ENCODE assay signal across 8 cellular contexts in genomic region chr11:10930961-10931760, GRCh38.
DNase-seq lines count a peak whose midpoint lies in the region; ATAC-seq, FAIRE-seq and TF ChIP-seq lines count a peak whose summit lies in the region.

No MANE protein-coding gene starts in this region.

- peak overlapping the region; percentile 67 to 76 (median 75) for H3K4me3 ChIP-seq in skeletal muscle tissue (ENCODE audit: low read length in 3 of 3)

- H3K9me3 ChIP-seq in skeletal muscle tissue (ENCODE audit: control insufficient read depth in 3 of 3, low read length in 3 of 3): no peaks in the 10 kb centered on the region

- H3K27me3 Mint-ChIP-seq in WTC11 (ENCODE audit: low read depth): peaks cover 24% of the 10 kb centered on the region
- peaks cover 63% of the 10 kb centered on the region for H3K27me3 Mint-ChIP-seq in central memory CD8-positive, alpha-beta T cell
- peaks cover 17 to 34% (median 27%) of the 10 kb centered on the region in 3 donors for H3K27me3 Mint-ChIP-seq in immature natural killer cell (ENCODE audit: low read depth in 3 of 3)

- H3K27me3 ChIP-seq in skeletal muscle tissue (ENCODE audit: control insufficient read depth in 3 of 3, insufficient read depth in 3 of 3, low read length in 3 of 3): no peaks in the 10 kb centered on the region

- no peaks in the 10 kb centered on the region for H3K36me3 ChIP-seq in skeletal muscle tissue (ENCODE audit: control insufficient read depth in 3 of 3, insufficient read depth in 3 of 3, low read length in 3 of 3)

- H3K9ac ChIP-seq in skeletal muscle tissue (ENCODE audit: low read depth in 1 of 3, low read length in 3 of 3): peak overlapping the region; percentile 71 to 87 (median 79)

- no peak for TF ChIP-seq POLR2A in GM12892 (IDR thresholded peaks at IDR 0.05; ENCODE audit: low read depth, low read length)

- POLR2A ChIA-PET in WTC11 (lab: Charles Lee): interaction anchor here (0.5 to 3.9 kb wide), 8 partner anchors 12 to 404 kb away, joined by 3 to 46 read pairs (median 4); partner anchors contain the start of genes EIF4G2 and ZBED5

- DNase-seq in GM12892 (ENCODE audit: insufficient read length) (peak; percentile 25), NCI-H1694 (lab: John Stamatoyannopoulos, UW) (peak; percentile 59), WTC11 (ENCODE audit: low spot score) (peak; percentile 54), immature natural killer cell (peak; percentile 39 to 48 (median 43))
- no peak for DNase-seq in central memory CD8-positive, alpha-beta T cell (ENCODE audit: low spot score in 2 of 2)

- peaks cover 26% of the 10 kb centered on the region for H3K4me1 Mint-ChIP-seq in WTC11
- H3K4me1 Mint-ChIP-seq in central memory CD8-positive, alpha-beta T cell: peaks cover 14% of the 10 kb centered on the region
- H3K4me1 Mint-ChIP-seq in immature natural killer cell: peaks cover 20 to 23% of the 10 kb centered on the region in 2 donors

- FAIRE-seq in GM12892 (lab: Jason Lieb, UNC): no peak

- CTCF ChIA-PET in WTC11 (lab: Charles Lee): interaction anchor here (0.7 to 3.3 kb wide), 10 partner anchors 19 to 139 kb away, joined by 4 to 15 read pairs (median 6); partner anchors contain the start of genes EIF4G2 and ZBED5

- H3K9me3 Mint-ChIP-seq in WTC11: no peaks in the 10 kb centered on the region
- H3K9me3 Mint-ChIP-seq in central memory CD8-positive, alpha-beta T cell: no peaks in the 10 kb centered on the region
- no peaks in the 10 kb centered on the region for H3K9me3 Mint-ChIP-seq in immature natural killer cell

- ATAC-seq in WTC11 (peak; percentile 40), HG02623 (IDR thresholded peaks at IDR 0.05; ENCODE audit: unreplicated experiment) (no peak), GM19452 (IDR thresholded peaks at IDR 0.05; ENCODE audit: unreplicated experiment) (no peak)
- ATAC-seq in central memory CD8-positive, alpha-beta T cell (replicated peaks; ENCODE audit: extremely low read depth, poor library complexity, severe bottlenecking): peak; percentile 49

- H3K4me3 Mint-ChIP-seq in WTC11: peak overlapping the region; percentile 84
- H3K4me3 Mint-ChIP-seq in central memory CD8-positive, alpha-beta T cell: peak overlapping the region; percentile 77
- H3K4me3 Mint-ChIP-seq in immature natural killer cell: peak overlapping the region; percentile 64 to 84 (median 80)

- peak overlapping the region; percentile 86 for H3K27ac ChIP-seq in skeletal muscle tissue (ENCODE audit: low read depth, low read length)

- H3K4me1 ChIP-seq in skeletal muscle tissue (ENCODE audit: control insufficient read depth in 3 of 3, insufficient read depth in 3 of 3, low read length in 3 of 3): peaks cover 13 to 22% (median 14%) of the 10 kb centered on the region in 3 donors

- H3K36me3 Mint-ChIP-seq in WTC11 (no peaks in the 10 kb centered on the region), immature natural killer cell (peaks cover 0 to 4% (median 4%) of the 10 kb centered on the region in 3 donors)
- H3K36me3 Mint-ChIP-seq in central memory CD8-positive, alpha-beta T cell (ENCODE audit: insufficient read depth): peaks cover 1% of the 10 kb centered on the region

- H3K27ac Mint-ChIP-seq in WTC11: peak overlapping the region; percentile 76
- H3K27ac Mint-ChIP-seq in central memory CD8-positive, alpha-beta T cell (ENCODE audit: low read depth): no peak overlapping the region
- H3K27ac Mint-ChIP-seq in immature natural killer cell: peak overlapping the region in 1 of 6 donors; percentile 80

- TF ChIP-seq CTCF in WTC11 (IDR thresholded peaks at IDR 0.05): no peak

TF ChIP-seq in WTC11, 78 proteins besides CTCF, POLR2A, EP300 and RAD21 (continues in another document):
- TF ChIP-seq, protein P1, sequence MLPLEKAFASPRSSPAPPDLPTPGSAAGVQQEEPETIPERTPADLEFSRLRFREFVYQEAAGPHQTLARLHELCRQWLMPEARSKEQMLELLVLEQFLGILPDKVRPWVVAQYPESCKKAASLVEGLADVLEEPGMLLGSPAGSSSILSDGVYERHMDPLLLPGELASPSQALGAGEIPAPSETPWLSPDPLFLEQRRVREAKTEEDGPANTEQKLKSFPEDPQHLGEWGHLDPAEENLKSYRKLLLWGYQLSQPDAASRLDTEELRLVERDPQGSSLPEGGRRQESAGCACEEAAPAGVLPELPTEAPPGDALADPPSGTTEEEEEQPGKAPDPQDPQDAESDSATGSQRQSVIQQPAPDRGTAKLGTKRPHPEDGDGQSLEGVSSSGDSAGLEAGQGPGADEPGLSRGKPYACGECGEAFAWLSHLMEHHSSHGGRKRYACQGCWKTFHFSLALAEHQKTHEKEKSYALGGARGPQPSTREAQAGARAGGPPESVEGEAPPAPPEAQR (CRISPR knock-in tag; IDR thresholded peaks at IDR 0.05): no peak
- no peak for TF ChIP-seq ZNF512 (CRISPR knock-in tag; IDR thresholded peaks at IDR 0.05; ENCODE audit: borderline replicate concordance)
- no peak for TF ChIP-seq ATF6 (CRISPR knock-in tag; IDR thresholded peaks at IDR 0.05)
- TF ChIP-seq PRRX2 (CRISPR knock-in tag; IDR thresholded peaks at IDR 0.05): no peak
- TF ChIP-seq, protein P2, sequence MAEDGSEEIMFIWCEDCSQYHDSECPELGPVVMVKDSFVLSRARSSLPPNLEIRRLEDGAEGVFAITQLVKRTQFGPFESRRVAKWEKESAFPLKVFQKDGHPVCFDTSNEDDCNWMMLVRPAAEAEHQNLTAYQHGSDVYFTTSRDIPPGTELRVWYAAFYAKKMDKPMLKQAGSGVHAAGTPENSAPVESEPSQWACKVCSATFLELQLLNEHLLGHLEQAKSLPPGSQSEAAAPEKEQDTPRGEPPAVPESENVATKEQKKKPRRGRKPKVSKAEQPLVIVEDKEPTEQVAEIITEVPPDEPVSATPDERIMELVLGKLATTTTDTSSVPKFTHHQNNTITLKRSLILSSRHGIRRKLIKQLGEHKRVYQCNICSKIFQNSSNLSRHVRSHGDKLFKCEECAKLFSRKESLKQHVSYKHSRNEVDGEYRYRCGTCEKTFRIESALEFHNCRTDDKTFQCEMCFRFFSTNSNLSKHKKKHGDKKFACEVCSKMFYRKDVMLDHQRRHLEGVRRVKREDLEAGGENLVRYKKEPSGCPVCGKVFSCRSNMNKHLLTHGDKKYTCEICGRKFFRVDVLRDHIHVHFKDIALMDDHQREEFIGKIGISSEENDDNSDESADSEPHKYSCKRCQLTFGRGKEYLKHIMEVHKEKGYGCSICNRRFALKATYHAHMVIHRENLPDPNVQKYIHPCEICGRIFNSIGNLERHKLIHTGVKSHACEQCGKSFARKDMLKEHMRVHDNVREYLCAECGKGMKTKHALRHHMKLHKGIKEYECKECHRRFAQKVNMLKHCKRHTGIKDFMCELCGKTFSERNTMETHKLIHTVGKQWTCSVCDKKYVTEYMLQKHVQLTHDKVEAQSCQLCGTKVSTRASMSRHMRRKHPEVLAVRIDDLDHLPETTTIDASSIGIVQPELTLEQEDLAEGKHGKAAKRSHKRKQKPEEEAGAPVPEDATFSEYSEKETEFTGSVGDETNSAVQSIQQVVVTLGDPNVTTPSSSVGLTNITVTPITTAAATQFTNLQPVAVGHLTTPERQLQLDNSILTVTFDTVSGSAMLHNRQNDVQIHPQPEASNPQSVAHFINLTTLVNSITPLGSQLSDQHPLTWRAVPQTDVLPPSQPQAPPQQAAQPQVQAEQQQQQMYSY (CRISPR knock-in tag; IDR thresholded peaks at IDR 0.05): no peak; the same call in 1 of the 2 replicates
- TF ChIP-seq ZNF396 (CRISPR knock-in tag; IDR thresholded peaks at IDR 0.05; ENCODE audit: borderline replicate concordance): no peak
- TF ChIP-seq NFATC4 (CRISPR knock-in tag; IDR thresholded peaks at IDR 0.05): no peak

Comparison
In these comparisons a context has a peak if more than half of its experiments do, and no peak if none do; other contexts are left out.
1. DNase-seq: peak in GM12892 (single experiment), NCI-H1694 (single experiment), WTC11 (single experiment) and immature natural killer cell (3 of 3); none in central memory CD8-positive, alpha-beta T cell (0 of 2).
2. ATAC-seq: peak in WTC11 (single experiment) and central memory CD8-positive, alpha-beta T cell (single experiment); none in HG02623 (single experiment) and GM19452 (single experiment).
3. Peak in every context shown above with its lines, with median percentiles within 50 percentile points of each other: H3K4me3 Mint-ChIP-seq.